ENCODE assay signal across 9 cellular contexts in the genomic region with DNA sequence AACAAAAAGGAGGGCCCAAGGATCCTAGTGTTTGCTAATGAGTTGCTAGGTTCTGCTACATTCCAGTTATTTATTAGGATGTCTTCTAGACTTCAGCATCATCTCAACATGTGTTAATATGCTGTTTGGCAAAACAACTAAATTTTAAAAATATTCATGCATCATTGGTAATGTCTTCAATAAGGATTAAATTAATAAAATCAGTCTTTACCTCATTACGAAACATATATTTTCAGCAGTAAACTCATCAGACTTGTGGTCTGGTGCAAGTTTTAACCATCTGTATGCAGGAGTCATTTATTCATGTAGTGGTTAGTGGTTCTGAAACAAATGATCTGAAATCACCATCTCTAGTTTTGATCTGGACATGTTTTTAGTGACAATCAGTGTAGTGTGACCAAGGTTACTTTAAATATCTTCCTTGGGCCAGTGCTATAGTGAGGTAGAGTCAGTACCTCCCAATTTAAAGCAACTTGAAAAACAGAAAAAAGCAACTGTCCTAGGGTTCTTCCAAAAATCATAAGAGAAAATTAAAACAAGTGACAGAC.
DNase-seq lines count a peak whose midpoint lies in the region; ATAC-seq and TF ChIP-seq lines count a peak whose summit lies in the region.
"Had no signal": no experiment of that assay in that cellular context is flagged by ENCODE, and none has a peak within 500 bp of the region (broad histone marks: within the 10 kb centered on the region; RNA-seq: fewer than 3 reads in every experiment).

No MANE protein-coding gene starts in this region.

- H3K4ac ChIP-seq in neuronal stem cell (ENCODE audit: low read length) = no peak overlapping the region

- CTCF ChIA-PET in GM10248 (lab: Yijun Ruan, JAX) = interaction anchor here (1.4 kb wide), 1 partner anchor 13 kb away, joined by 4 read pairs; no protein-coding TSS in a partner anchor

- no peak overlapping the region for H4K8ac ChIP-seq in neuronal stem cell (ENCODE audit: low read depth, low read length)

- no peak for TF ChIP-seq CTCF in GM10248 (IDR thresholded peaks at IDR 0.05; ENCODE audit: control extremely low read depth, extremely low read depth, low read depth, missing control alignments)

- no peak overlapping the region for H3K18ac ChIP-seq in neuronal stem cell (ENCODE audit: low read length)

- ATAC-seq in GM19035 (IDR thresholded peaks at IDR 0.05; ENCODE audit: unreplicated experiment) (peak; percentile 79), GM21723 (IDR thresholded peaks at IDR 0.05; ENCODE audit: unreplicated experiment) (peak; percentile 65), HG03097 (IDR thresholded peaks at IDR 0.05; ENCODE audit: low FRiP score, unreplicated experiment) (peak; percentile 57)

- H3K9ac ChIP-seq in neuronal stem cell (ENCODE audit: low read depth, low read length, poor library complexity) = no peak overlapping the region

- H3K4me3 ChIP-seq in neuronal stem cell (ENCODE audit: low read length in 2 of 2) = no peak overlapping the region

- no peak overlapping the region for H2AK5ac ChIP-seq in neuronal stem cell (ENCODE audit: low read depth, low read length)

- no peak overlapping the region for H2AFZ ChIP-seq in neuronal stem cell (ENCODE audit: low read length)

- no CpG with 5 or more reads among the region's 1 CpG for WGBS in neuronal stem cell (ENCODE audit: extremely low coverage in 2 of 2, insufficient read length in 2 of 2, insufficient replicate concordance in 1 of 2), 2 donors

- no peaks in the 10 kb centered on the region for H3K79me1 ChIP-seq in neuronal stem cell (ENCODE audit: low read depth, low read length)

- no peak overlapping the region for H2BK15ac ChIP-seq in neuronal stem cell (ENCODE audit: low read length)

- H3K9me3 ChIP-seq in neuronal stem cell (replicated peaks in 1 of 2; ENCODE audit: control insufficient read depth in 2 of 2, insufficient read depth in 1 of 2, low read depth in 1 of 2, low read length in 2 of 2) = no peaks in the 10 kb centered on the region

- no peak overlapping the region for H2BK120ac ChIP-seq in neuronal stem cell (ENCODE audit: low read depth, low read length)

- H3K4me1 ChIP-seq in neuronal stem cell (ENCODE audit: control insufficient read depth in 2 of 2, insufficient read depth in 1 of 2, low read depth in 1 of 2, low read length in 2 of 2) = peaks cover 0 to 2% of the 10 kb centered on the region in 2 donors

- no peaks in the 10 kb centered on the region for H3K36me3 ChIP-seq in neuronal stem cell (replicated peaks in 1 of 2; ENCODE audit: control insufficient read depth in 2 of 2, insufficient read depth in 2 of 2, low read length in 2 of 2)

- no peak overlapping the region for H3K4me2 ChIP-seq in neuronal stem cell (ENCODE audit: insufficient read depth, low read length, poor library complexity, severe bottlenecking)

- H3K14ac ChIP-seq in neuronal stem cell (ENCODE audit: low read length) = no peak overlapping the region

- H2BK12ac ChIP-seq in neuronal stem cell (ENCODE audit: low read length) = no peak overlapping the region

- H3K27me3 ChIP-seq in neuronal stem cell (ENCODE audit: control insufficient read depth in 3 of 3, insufficient read depth in 3 of 3, low read depth in 1 of 3, low read length in 3 of 3) = no peaks in the 10 kb centered on the region

- no peak overlapping the region for H2BK5ac ChIP-seq in neuronal stem cell (ENCODE audit: low read length)

- no peak overlapping the region for H4K91ac ChIP-seq in neuronal stem cell (ENCODE audit: low read depth, low read length, poor library complexity)

- no peak overlapping the region for H3K23ac ChIP-seq in neuronal stem cell (ENCODE audit: low read depth, low read length, poor library complexity)

- no peak overlapping the region for H3K27ac ChIP-seq in neuronal stem cell (replicated peaks; ENCODE audit: low read length)

- POLR2A ChIA-PET in GM10248 (lab: Yijun Ruan, JAX) = no interaction called here

- DNase-seq in GM10248 (ENCODE audit: extremely low spot score) (peak; percentile 20), GM03348 (ENCODE audit: low spot score) (no peak), A172 (ENCODE audit: low spot score) (no peak), SHP77 treated with DMSO at 0.1 percent for 48 hours (lab: John Stamatoyannopoulos, UW) (no peak), neuronal stem cell (ENCODE audit: low spot score) (no peak)
- DNase-seq: activated naive CD8-positive, alpha-beta T cell treated with anti-CD3 and anti-CD28 coated beads, Interleukin-2, amount 10 ng/mL, durations not matched to agents 7 days and 5 days had no signal
